8 cellular contexts compared by ENCODE assay signal in the genomic region with DNA sequence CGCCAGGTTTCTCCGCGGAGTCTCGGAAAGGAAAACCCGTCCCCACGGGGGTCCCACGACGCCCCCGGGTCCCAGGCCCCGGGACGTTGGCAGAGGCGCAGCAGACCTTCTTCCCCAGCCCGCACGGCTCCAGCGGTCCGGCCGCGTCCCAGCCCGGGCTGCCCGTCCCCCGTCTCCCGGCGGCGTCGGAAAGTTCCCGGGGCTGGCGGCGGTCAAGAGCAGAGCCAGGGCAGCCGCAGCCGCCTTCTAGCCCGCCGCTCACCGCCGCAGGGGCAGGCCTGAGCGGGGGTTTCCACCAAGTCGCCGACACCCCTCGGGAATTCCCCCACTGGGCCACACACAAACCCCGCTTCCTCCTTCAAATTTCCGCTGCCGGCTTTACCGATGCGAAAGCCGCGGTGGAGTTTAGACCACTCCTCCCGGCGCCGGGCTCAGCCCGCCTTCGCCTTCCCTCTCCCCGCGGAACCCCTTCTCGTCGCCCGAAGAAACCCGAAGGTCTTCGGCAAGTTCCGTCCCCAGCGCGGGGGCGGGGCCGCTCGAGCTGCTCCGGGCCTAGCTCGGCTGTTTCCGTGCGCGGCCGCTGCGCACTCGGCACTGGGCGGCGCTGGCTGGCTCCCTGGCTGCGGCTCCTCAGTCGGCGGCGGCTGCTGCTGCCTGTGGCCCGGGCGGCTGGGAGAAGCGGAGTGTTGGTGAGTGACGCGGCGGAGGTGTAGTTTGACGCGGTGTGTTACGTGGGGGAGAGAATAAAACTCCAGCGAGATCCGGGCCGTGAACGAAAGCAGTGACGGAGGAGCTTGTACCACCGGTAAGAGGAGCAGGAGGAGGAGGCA. TPM values are rescaled to one million over a fixed set of nuclear protein-coding genes. Genes with fewer than 3 reads are reported as not detected.
DNase-seq lines count a peak whose midpoint lies in the region; ATAC-seq, FAIRE-seq and TF ChIP-seq lines count a peak whose summit lies in the region.

A gene (plus strand): TSS at position 633 of the 830 bp plus-strand sequence. CDS start 25,674 bp downstream, outside the sequence.

- TF ChIP-seq CTCF in OCI-LY3 (IDR thresholded peaks at IDR 0.05; ENCODE audit: low read depth, low read length): peak; percentile 8; the same call in 1 of the 2 replicates
- TF ChIP-seq CTCF in endothelial cell of umbilical vein (IDR thresholded peaks at IDR 0.05; ENCODE audit: extremely low read depth in 1 of 2, insufficient read depth in 1 of 2, low read depth in 1 of 2, low read length in 2 of 2): no peak

- DNase-seq in D341Med (ENCODE audit: low spot score) (peak; percentile 97), HuH-7 (ENCODE audit: low spot score) (peak; percentile 92), endothelial cell of umbilical vein (ENCODE audit: low read depth, low spot score) (peak; percentile 99), middle frontal gyrus (ENCODE audit: extremely low spot score, low spot score) (peak; percentile 95)
- DNase-seq in activated CD8-positive, alpha-beta memory T cell treated with anti-CD3 and anti-CD28 coated beads, Interleukin-2, amount 50 U/mL, for 48 hours: peak; percentile 100
- peak; percentile 99 to 100 for DNase-seq in stimulated activated CD8-positive, alpha-beta memory T cell treated with anti-CD3 and anti-CD28 coated beads, Interleukin-2, amount 100 ng/mL, for 48 hours (ENCODE audit: low read depth in 2 of 2)

- H3K4me1 ChIP-seq in OCI-LY3 (ENCODE audit: low read length) (peaks cover 41% of the 10 kb centered on the region), endothelial cell of umbilical vein (ENCODE audit: control insufficient read depth, extremely low read depth, insufficient read depth, low read length) (peaks cover 28% of the 10 kb centered on the region)

- H3K9me1 ChIP-seq in endothelial cell of umbilical vein (replicated peaks; ENCODE audit: control insufficient read depth, extremely low read depth, insufficient read depth, low read length): no peaks in the 10 kb centered on the region

- H3K27me3 ChIP-seq in OCI-LY3 (ENCODE audit: low read depth, low read length) (no peaks in the 10 kb centered on the region), endothelial cell of umbilical vein (ENCODE audit: control insufficient read depth in 2 of 2, insufficient read depth in 2 of 2, low read length in 2 of 2) (no peaks in the 10 kb centered on the region)

- peaks cover 23% of the 10 kb centered on the region for H3K36me3 ChIP-seq in OCI-LY3 (replicated peaks; ENCODE audit: low read depth, low read length)
- H3K36me3 ChIP-seq in endothelial cell of umbilical vein (ENCODE audit: control insufficient read depth in 2 of 2, extremely low read depth in 1 of 2, insufficient read depth in 2 of 2, low read length in 2 of 2): no peaks in the 10 kb centered on the region

- H3K9me3 ChIP-seq in OCI-LY3 (ENCODE audit: insufficient read depth, low read length) (no peaks in the 10 kb centered on the region), endothelial cell of umbilical vein (replicated peaks; ENCODE audit: control insufficient read depth, insufficient read depth, low read length) (no peaks in the 10 kb centered on the region)

- peak; percentile 97 for FAIRE-seq in endothelial cell of umbilical vein (lab: Jason Lieb, UNC)

- H3K9ac ChIP-seq in OCI-LY3 (ENCODE audit: low read length): peak within 1 kb of the TSS; percentile 99
- H3K9ac ChIP-seq in endothelial cell of umbilical vein (replicated peaks; ENCODE audit: extremely low read depth, insufficient read depth, low read length): peak within 1 kb of the TSS; percentile 98

- H3K79me2 ChIP-seq in OCI-LY3 (ENCODE audit: low read length) (peaks cover 62% of the 10 kb centered on the region), endothelial cell of umbilical vein (ENCODE audit: control insufficient read depth, insufficient read depth, low read length) (peaks cover 43% of the 10 kb centered on the region)

- POLR2A ChIA-PET in endothelial cell of umbilical vein (lab: Charles Lee): interaction anchor here (0.7 to 1.7 kb wide), 9 partner anchors 9 to 182 kb away, joined by 3 to 9 read pairs (median 3); a partner anchor contains a TSS

- H2AFZ ChIP-seq in OCI-LY3 (ENCODE audit: low read depth, low read length): no peak within 1 kb of the TSS
- H2AFZ ChIP-seq in endothelial cell of umbilical vein (ENCODE audit: low read depth, low read length): peak within 1 kb of the TSS; percentile 64

- CTCF ChIA-PET in endothelial cell of umbilical vein (lab: Charles Lee): interaction anchor here (0.6 to 2.2 kb wide), 6 partner anchors 11 to 729 kb away, joined by 3 to 19 read pairs (median 4); a partner anchor contains a TSS

- no TSS peak for BruUV-seq in endothelial cell of umbilical vein (replicated peaks; lab: Mats Ljungman, UMichigan)

- H3K27ac ChIP-seq in OCI-LY3 (ENCODE audit: low read length) (peak within 1 kb of the TSS; percentile 93), endothelial cell of umbilical vein (ENCODE audit: insufficient read depth, low read depth, low read length) (peak within 1 kb of the TSS; percentile 95)

- TF ChIP-seq POLR2A in endothelial cell of umbilical vein (IDR thresholded peaks at IDR 0.05; ENCODE audit: low read depth, low read length): no peak

- H4K20me1 ChIP-seq in OCI-LY3 (ENCODE audit: insufficient read depth, low read length) (peaks cover 24% of the 10 kb centered on the region), endothelial cell of umbilical vein (replicated peaks; ENCODE audit: control insufficient read depth, extremely low read depth, insufficient read depth, low read length) (peaks cover 4% of the 10 kb centered on the region)

- ATAC-seq in GM21515 (IDR thresholded peaks at IDR 0.05; ENCODE audit: unreplicated experiment): peak; percentile 88

- H3K4me2 ChIP-seq in OCI-LY3 (ENCODE audit: low read length) (peak within 1 kb of the TSS; percentile 93), endothelial cell of umbilical vein (ENCODE audit: insufficient read depth, low read length) (peak within 1 kb of the TSS; percentile 98)

- dilution Hi-C loops in endothelial cell of umbilical vein (cut with MboI; ENCODE audit: extremely low pct_ligation_motif_present, low sequenced_read_pairs): no loop called here

- H3K4me3 ChIP-seq in OCI-LY3 (ENCODE audit: low read length): peak within 1 kb of the TSS; percentile 90
- peak within 1 kb of the TSS; percentile 79 to 98 (median 91) for H3K4me3 ChIP-seq in endothelial cell of umbilical vein (replicated peaks in 1 of 3; ENCODE audit: insufficient read depth in 1 of 3, low read depth in 1 of 3, low read length in 3 of 3)

- intact Hi-C loops in endothelial cell of umbilical vein (cut with micrococcal nuclease): loop anchor here (1.0 to 5.0 kb wide), 9 partner anchors 20 to 363 kb away; a partner anchor contains a TSS

TF ChIP-seq in endothelial cell of umbilical vein, 7 proteins besides CTCF, POLR2A, EP300 and RAD21:
- TF ChIP-seq EZH2 (IDR thresholded peaks at IDR 0.05; ENCODE audit: borderline replicate concordance, low read depth, low read length, severe bottlenecking) (no peak), JUN (IDR thresholded peaks at IDR 0.05; ENCODE audit: borderline replicate concordance, insufficient read depth, insufficient read length, low read depth) (no peak), GATA2 (IDR thresholded peaks at IDR 0.05; ENCODE audit: insufficient read depth, insufficient read length, low read depth, low read length) (no peak), MYC (IDR thresholded peaks at IDR 0.05; ENCODE audit: low read depth, low read length) (no peak), POLR2AphosphoS5 (IDR thresholded peaks at IDR 0.05; ENCODE audit: insufficient read depth, low read depth, low read length) (no peak), FOS (IDR thresholded peaks at IDR 0.05; ENCODE audit: borderline replicate concordance, insufficient read depth, low read length) (no peak)
- TF ChIP-seq, protein P1, sequence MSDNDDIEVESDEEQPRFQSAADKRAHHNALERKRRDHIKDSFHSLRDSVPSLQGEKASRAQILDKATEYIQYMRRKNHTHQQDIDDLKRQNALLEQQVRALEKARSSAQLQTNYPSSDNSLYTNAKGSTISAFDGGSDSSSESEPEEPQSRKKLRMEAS (IDR thresholded peaks at IDR 0.05; ENCODE audit: insufficient read depth, insufficient read length): no peak

RNA-seq across cellular contexts. Expression of the gene that starts here (rescaled TPM):
- total RNA-seq in endothelial cell of umbilical vein: 69.3 and 71.1 TPM in 2 replicates
- 31.0 and 35.7 TPM in 2 replicates for polyA plus RNA-seq in endothelial cell of umbilical vein
- polyA plus RNA-seq in endothelial cell of umbilical vein (2011; cell fraction: cytosol; rRNA removed): 26.4 and 29.1 TPM in 2 replicates
- 41.0 and 42.2 TPM in 2 replicates for polyA plus RNA-seq in endothelial cell of umbilical vein (2011; cell fraction: nucleus; rRNA removed)
- 34.9 and 45.5 TPM in 2 replicates for polyA plus RNA-seq in endothelial cell of umbilical vein (2012)
- 131 and 149 TPM in 2 replicates for polyA minus RNA-seq in endothelial cell of umbilical vein
- polyA minus RNA-seq in endothelial cell of umbilical vein (2011; cell fraction: cytosol; rRNA and poly(A)+ RNA removed): 28.4 TPM
- polyA minus RNA-seq in endothelial cell of umbilical vein (2011; cell fraction: nucleus; rRNA and poly(A)+ RNA removed): 65.2 and 84.5 TPM in 2 replicates

Comparison
In these comparisons a context has a peak if more than half of its experiments do, and no peak if none do; other contexts are left out.
1. Peak in every context shown above with its lines: DNase-seq, ATAC-seq, H3K4me3 ChIP-seq and H3K27ac ChIP-seq.